5 cellular contexts compared by ENCODE assay signal in genomic region chr14:49497267-49497666, GRCh38.
"Had no signal": no experiment of that assay in that cellular context is flagged by ENCODE, and none has a peak within 500 bp of the region (broad histone marks: within the 10 kb centered on the region; RNA-seq: fewer than 3 reads in every experiment).

No MANE protein-coding gene starts in this region.

- FAIRE-seq: HTR-8/SVneo had no signal

- H3K9me3 ChIP-seq: HAP-1 had no signal

- H3K4me3 ChIP-seq: GM23248, HAP-1, K562 had no signal

- DNase-seq: GOT3 had no signal

- H3K4me1 ChIP-seq: HAP-1 had no signal

- H3K36me3 ChIP-seq: HAP-1 had no signal

- H3K27ac ChIP-seq: GM23248 had no signal
